19 cellular contexts compared by ENCODE assay signal in genomic region chr10:61332506-61332905, GRCh38.
DNase-seq lines count a peak whose midpoint lies in the region; ATAC-seq, FAIRE-seq and TF ChIP-seq lines count a peak whose summit lies in the region.
"Had no signal": no experiment of that assay in that cellular context is flagged by ENCODE, and none has a peak within 500 bp of the region (broad histone marks: within the 10 kb centered on the region; RNA-seq: fewer than 3 reads in every experiment).

No MANE protein-coding gene starts in this region.

- TF ChIP-seq CTCF in K562 (IDR thresholded peaks at IDR 0.05 in 2 of 3, conservative IDR thresholded peaks at IDR 0.05 in 1 of 3; ENCODE audit: insufficient read depth in 2 of 3, low read depth in 1 of 3, low read length in 3 of 3) = no peak

- H3K9me3 ChIP-seq in MG63 (no peaks in the 10 kb centered on the region), K562 (replicated peaks; ENCODE audit: control insufficient read depth, insufficient read depth, low read depth, low read length) (no peaks in the 10 kb centered on the region)
- H3K9me3 ChIP-seq: SJCRH30 had no signal

- H3K4me2 ChIP-seq in K562 (ENCODE audit: insufficient read depth, low read length) = no peak overlapping the region
- H3K4me2 ChIP-seq: GM23338, PC-9 had no signal

- no peak overlapping the region for H3K27ac ChIP-seq in K562 (ENCODE audit: extremely low read depth, low read depth, low read length)
- H3K27ac ChIP-seq: PC-9, SJCRH30 had no signal

- H3K79me2 ChIP-seq in K562 (ENCODE audit: control insufficient read depth, insufficient read depth, low read length) = no peaks in the 10 kb centered on the region

- no TSS peak for BruUV-seq in K562 (replicated peaks; lab: Mats Ljungman, UMichigan)

- intact Hi-C loops in K562 (cut with micrococcal nuclease) = no loop called here

- no peak overlapping the region for H3K4me3 ChIP-seq in MG63
- H3K4me3 ChIP-seq in K562 = no peak overlapping the region
- H3K4me3 ChIP-seq: GM12878, GM23338, PC-9, SJCRH30 had no signal

- TF ChIP-seq POLR2A in K562 (conservative IDR thresholded peaks at IDR 0.05) (no peak), GM12891 (IDR thresholded peaks at IDR 0.05; ENCODE audit: low read depth, low read length) (no peak)

- no peak for TF ChIP-seq EP300 in K562 (IDR thresholded peaks at IDR 0.05; ENCODE audit: low read length)

- FAIRE-seq in K562 (lab: Jason Lieb, UNC) (no peak), GM12891 (lab: Jason Lieb, UNC) (no peak)
- FAIRE-seq: G401.6, GM12878, GM18507 had no signal

- no peaks in the 10 kb centered on the region for H4K20me1 ChIP-seq in K562 (replicated peaks; ENCODE audit: control insufficient read depth, insufficient read depth, low read length)

- H3K4me1 ChIP-seq in K562 (replicated peaks in 1 of 2; ENCODE audit: control insufficient read depth in 2 of 2, insufficient read depth in 2 of 2, low read length in 2 of 2) = no peaks in the 10 kb centered on the region
- H3K4me1 ChIP-seq: SJCRH30 had no signal

- TF ChIP-seq RAD21 in K562 (CRISPR knock-in tag; conservative IDR thresholded peaks at IDR 0.05 in 1 of 2, IDR thresholded peaks at IDR 0.05 in 1 of 2) = no peak

- DNase-seq in MG63 = peak; percentile 11
- DNase-seq in NCI-H226 = peak; percentile 4
- no peak for DNase-seq in K562 (ENCODE audit: extremely low read depth in 1 of 4, low spot score in 3 of 4)
- peak; percentile 61 for DNase-seq in putamen (ENCODE audit: low spot score)
- DNase-seq in ACHN = no peak
- no peak for DNase-seq in AG08396 (ENCODE audit: low spot score)
- no peak for DNase-seq in GM12891 (ENCODE audit: insufficient read length, low spot score)
- DNase-seq: CD4-positive, alpha-beta memory T cell; DMS79 treated with DMSO at 0.1 percent for 48 hours; NCI-H1436 treated with DMSO at 0.1 percent for 48 hours; NCI-H2029 treated with DMSO at 0.1 percent for 48 hours; NCI-H345; PC-9; SJCRH30 had no signal

- in situ Hi-C loops in K562 (cut with MboI) = no loop called here
- in situ Hi-C loops in ACHN (cut with HindIII; ENCODE audit: low pct_ligation_motif_present, low pct_unique_long_range_greater_than_20kb, low sequenced_read_pairs) = no loop called here

- CTCF ChIA-PET in K562 (lab: Yijun Ruan, JAX; ENCODE audit: low intra/inter-chr PET ratio) = no interaction called here

- 0% methylated on average over 2 of the region's 2 CpGs for WGBS in K562 (ENCODE audit: insufficient coverage, low coverage, missing lambda C conversion rate)

- H3K36me3 ChIP-seq in MG63 (no peaks in the 10 kb centered on the region), K562 (ENCODE audit: control insufficient read depth, insufficient read depth, low read length) (no peaks in the 10 kb centered on the region)
- H3K36me3 ChIP-seq: SJCRH30 had no signal

- H3K9ac ChIP-seq in K562 (ENCODE audit: insufficient read depth in 1 of 2, low read depth in 2 of 2, low read length in 2 of 2) = no peak overlapping the region

- H3K27me3 ChIP-seq in MG63 (no peaks in the 10 kb centered on the region), K562 (ENCODE audit: control insufficient read depth in 2 of 2, insufficient read depth in 2 of 2, low read length in 2 of 2) (no peaks in the 10 kb centered on the region)
- H3K27me3 ChIP-seq: SJCRH30 had no signal

- H2AFZ ChIP-seq in K562 (ENCODE audit: low read depth, low read length) = no peak overlapping the region
- H2AFZ ChIP-seq: GM23338, PC-9 had no signal

- ATAC-seq in K562 (no peak), GM18511 (IDR thresholded peaks at IDR 0.05; ENCODE audit: unreplicated experiment) (no peak)
- ATAC-seq: GM12878, GM23338 had no signal

- POLR2A ChIA-PET in K562 (lab: Yijun Ruan, JAX) = no interaction called here

- H3K9me1 ChIP-seq in K562 (ENCODE audit: control insufficient read depth, insufficient read depth, low read length) = no peaks in the 10 kb centered on the region

TF ChIP-seq in K562, 482 proteins besides CTCF, POLR2A, EP300 and RAD21:
- no peak for TF ChIP-seq CHCHD3 (CRISPR knock-in tag; IDR thresholded peaks at IDR 0.05)
- TF ChIP-seq ZNF347 (CRISPR knock-in tag; IDR thresholded peaks at IDR 0.05; ENCODE audit: low read depth) = no peak
- 0 out of 2 replicates have a peak, but pooled peaks have one; percentile 9 for TF ChIP-seq NFIC (IDR thresholded peaks at IDR 0.05)

TF ChIP-seq in GM12891, 5 proteins besides CTCF, POLR2A, EP300 and RAD21:
- TF ChIP-seq TAF1 (IDR thresholded peaks at IDR 0.05; ENCODE audit: low read depth, low read length) = no peak
- no peak for TF ChIP-seq POLR2AphosphoS5 (IDR thresholded peaks at IDR 0.05; ENCODE audit: low read depth, low read length)
- TF ChIP-seq PAX5 (IDR thresholded peaks at IDR 0.05; ENCODE audit: insufficient read depth, low read length, severe bottlenecking) = no peak
- TF ChIP-seq SPI1 (IDR thresholded peaks at IDR 0.05; ENCODE audit: low read depth, low read length) = no peak
- TF ChIP-seq POU2F2 (IDR thresholded peaks at IDR 0.05; ENCODE audit: low read depth, low read length) = no peak

Comparison
In these comparisons a context has a peak if more than half of its experiments do, and no peak if none do; other contexts are left out.
1. DNase-seq: peak in MG63 (single experiment), NCI-H226 (single experiment) and putamen (single experiment); none in K562 (0 of 4), ACHN (single experiment), AG08396 (single experiment) and GM12891 (single experiment).